18 cellular contexts compared by ENCODE assay signal in genomic region chr1:243281672-243282071, GRCh38. TPM values are rescaled to one million over a fixed set of nuclear protein-coding genes. Genes with fewer than 3 reads are reported as not detected.
DNase-seq lines count a peak whose midpoint lies in the region; ATAC-seq and TF ChIP-seq lines count a peak whose summit lies in the region.
"Had no signal": no experiment of that assay in that cellular context is flagged by ENCODE, and none has a peak within 500 bp of the region (broad histone marks: within the 10 kb centered on the region; RNA-seq: fewer than 3 reads in every experiment).

No MANE protein-coding gene starts in this region.

- H3K4me1 Mint-ChIP-seq in activated naive CD4-positive, alpha-beta T cell treated with anti-CD3 and anti-CD28 coated beads, Interleukin-2, amount 50 U/mL, for 24 hours = peaks cover 40% of the 10 kb centered on the region
- peaks cover 12% of the 10 kb centered on the region for H3K4me1 Mint-ChIP-seq in WTC11

- H4K12ac ChIP-seq in trophoblast cell (ENCODE audit: low read depth, low read length) = no peak overlapping the region

- no peak for TF ChIP-seq EP300 in stomach (IDR thresholded peaks at IDR 0.05)

- H3K4me1 ChIP-seq in trophoblast cell (ENCODE audit: control insufficient read depth in 1 of 2, insufficient read depth in 2 of 2, low read length in 2 of 2) = peaks cover 2 to 9% of the 10 kb centered on the region in 2 experiments
- H3K4me1 ChIP-seq in stomach = peaks cover 0 to 12% (median 0%) of the 10 kb centered on the region in 4 donors
- H3K4me1 ChIP-seq: BE2C had no signal

- no peak overlapping the region for H3K14ac ChIP-seq in trophoblast cell (ENCODE audit: low read length)

- H3K79me1 ChIP-seq in trophoblast cell (ENCODE audit: low read length) = peaks cover 9% of the 10 kb centered on the region

- peak overlapping the region; percentile 59 for H3K18ac ChIP-seq in trophoblast cell (ENCODE audit: low read length)

- H3K27me3 ChIP-seq in trophoblast cell (ENCODE audit: insufficient read depth, low read length) (no peaks in the 10 kb centered on the region), stomach (no peaks in the 10 kb centered on the region)
- H3K27me3 ChIP-seq: BE2C; BLaER1 treated with 17β-estradiol and CSF1 and Interleukin-3, amounts not matched to agents 10 nM and 100 nM had no signal

- TF ChIP-seq CTCF in WTC11 (IDR thresholded peaks at IDR 0.05) (no peak), stomach (IDR thresholded peaks at IDR 0.05) (no peak)

- no peak overlapping the region for H2BK120ac ChIP-seq in trophoblast cell (ENCODE audit: insufficient read depth, low read length, poor library complexity)

- no peak overlapping the region for H3K4me2 ChIP-seq in trophoblast cell (ENCODE audit: low read length)
- H3K4me2 ChIP-seq: BLaER1 treated with 17β-estradiol and CSF1 and Interleukin-3, amounts not matched to agents 10 nM and 100 nM; GM23338 had no signal

- no peak overlapping the region for H2AK5ac ChIP-seq in trophoblast cell (ENCODE audit: low read length)

- H2BK12ac ChIP-seq in trophoblast cell (ENCODE audit: low read length) = no peak overlapping the region

- no peak for DNase-seq in activated naive CD4-positive, alpha-beta T cell treated with anti-CD3 and anti-CD28 coated beads, Interleukin-2, amount 50 U/mL, for 72 hours (ENCODE audit: low spot score in 2 of 2)
- DNase-seq in WTC11 (ENCODE audit: low spot score) = no peak
- DNase-seq in trophoblast cell = no peak
- DNase-seq in stomach = no peak
- DNase-seq: BE2C; CD4-positive, alpha-beta T cell; CD8-positive, alpha-beta memory T cell; DMS53; DMS79 treated with DMSO at 0.1 percent for 48 hours; GF-D8; H9 had no signal

- H2BK5ac ChIP-seq in trophoblast cell (ENCODE audit: low read depth, low read length, poor library complexity) = no peak overlapping the region

- intact Hi-C loops in stomach (cut with DNase I; ENCODE audit: low total_unique reads) = no loop called here

- H3K9me3 ChIP-seq in trophoblast cell (ENCODE audit: insufficient read depth, low read depth, low read length) (no peaks in the 10 kb centered on the region), stomach (no peaks in the 10 kb centered on the region)
- H3K9me3 ChIP-seq: BE2C had no signal

- CTCF ChIA-PET in WTC11 (lab: Charles Lee) = no interaction called here

- peaks cover 30% of the 10 kb centered on the region for H3K36me3 Mint-ChIP-seq in activated naive CD4-positive, alpha-beta T cell treated with anti-CD3 and anti-CD28 coated beads, Interleukin-2, amount 50 U/mL, for 24 hours
- H3K36me3 Mint-ChIP-seq in activated naive CD4-positive, alpha-beta T cell treated with anti-CD3 and anti-CD28 coated beads, Interleukin-2, amount 50 U/mL, for 72 hours = peaks cover 20 to 28% of the 10 kb centered on the region in 2 donors
- 0 out of 2 replicates have a peak, but pooled peaks cover 3% of the 10 kb centered on the region for H3K36me3 Mint-ChIP-seq in WTC11

- POLR2A ChIA-PET in WTC11 (lab: Charles Lee) = no interaction called here

- no peak overlapping the region for H3K4ac ChIP-seq in trophoblast cell (ENCODE audit: low read depth, low read length)

- H3K36me3 ChIP-seq in trophoblast cell (ENCODE audit: control insufficient read depth in 1 of 2, insufficient read depth in 2 of 2, low read length in 2 of 2) (peaks cover 5 to 6% of the 10 kb centered on the region in 2 experiments), stomach (peaks cover 0 to 69% (median 56%) of the 10 kb centered on the region in 4 donors)

- peaks cover 2% of the 10 kb centered on the region for H3K79me2 ChIP-seq in trophoblast cell (ENCODE audit: control insufficient read depth, insufficient read depth, low read length, poor library complexity)

- ATAC-seq in activated naive CD4-positive, alpha-beta T cell treated with anti-CD3 and anti-CD28 coated beads, Interleukin-2, amount 50 U/mL, for 72 hours = no peak
- no peak for ATAC-seq in WTC11
- no peak for ATAC-seq in HG03457 (IDR thresholded peaks at IDR 0.05; ENCODE audit: unreplicated experiment)
- ATAC-seq: GM23338, HCT116 had no signal

- no CpG with 5 or more reads among the region's 5 CpGs for WGBS in trophoblast cell (ENCODE audit: extremely low coverage, insufficient coverage, insufficient read length)
- WGBS in stomach, 5 donors = 96 to 99% (median 98%) methylated on average over 5 of the region's 5 CpGs

- no peak overlapping the region for H3K4me3 ChIP-seq in trophoblast cell (ENCODE audit: low read depth, low read length)
- no peak overlapping the region for H3K4me3 ChIP-seq in stomach
- H3K4me3 ChIP-seq: BLaER1 treated with 17β-estradiol and CSF1 and Interleukin-3, amounts not matched to agents 10 nM and 100 nM; GM23338 had no signal

- H4K8ac ChIP-seq in trophoblast cell (ENCODE audit: low read depth, low read length) = no peak overlapping the region

- H3K23ac ChIP-seq in trophoblast cell (ENCODE audit: low read length) = no peak overlapping the region

- H3K4me3 Mint-ChIP-seq in activated naive CD4-positive, alpha-beta T cell treated with anti-CD3 and anti-CD28 coated beads, Interleukin-2, amount 50 U/mL, for 24 hours = no peak overlapping the region
- H3K4me3 Mint-ChIP-seq in WTC11 = no peak overlapping the region
- H3K4me3 Mint-ChIP-seq: CD14-positive monocyte; CD4-positive, alpha-beta T cell; CD8-positive, alpha-beta memory T cell; GM23338; H9 had no signal

- peak overlapping the region; percentile 14 for H3K27ac Mint-ChIP-seq in activated naive CD4-positive, alpha-beta T cell treated with anti-CD3 and anti-CD28 coated beads, Interleukin-2, amount 50 U/mL, for 24 hours
- H3K27ac Mint-ChIP-seq in activated naive CD4-positive, alpha-beta T cell treated with anti-CD3 and anti-CD28 coated beads, Interleukin-2, amount 50 U/mL, for 72 hours = no peak overlapping the region
- no peak overlapping the region for H3K27ac Mint-ChIP-seq in WTC11
- H3K27ac Mint-ChIP-seq: CD4-positive, alpha-beta T cell; CD8-positive, alpha-beta memory T cell; GM23338 had no signal

- no peak overlapping the region for H4K91ac ChIP-seq in trophoblast cell (ENCODE audit: low read depth, low read length)

- H3K9ac ChIP-seq in trophoblast cell (ENCODE audit: low read length) = no peak overlapping the region
- H3K9ac ChIP-seq: BLaER1 treated with 17β-estradiol and CSF1 and Interleukin-3, amounts not matched to agents 10 nM and 100 nM had no signal

- no peak overlapping the region for H2AFZ ChIP-seq in trophoblast cell (ENCODE audit: insufficient read depth, low read length, poor library complexity)
- H2AFZ ChIP-seq: GM23338 had no signal

- TF ChIP-seq POLR2A in stomach (IDR thresholded peaks at IDR 0.05) = no peak

- H3K9me3 Mint-ChIP-seq in activated naive CD4-positive, alpha-beta T cell treated with anti-CD3 and anti-CD28 coated beads, Interleukin-2, amount 50 U/mL, for 24 hours = peaks cover 5% of the 10 kb centered on the region
- H3K9me3 Mint-ChIP-seq in activated naive CD4-positive, alpha-beta T cell treated with anti-CD3 and anti-CD28 coated beads, Interleukin-2, amount 50 U/mL, for 72 hours = peaks cover 3 to 5% of the 10 kb centered on the region in 2 donors
- H3K9me3 Mint-ChIP-seq in WTC11 = 0 out of 2 replicates have a peak, but pooled peaks cover 3% of the 10 kb centered on the region
- H3K9me3 Mint-ChIP-seq: GM23338 had no signal

- H3K27me3 Mint-ChIP-seq in activated naive CD4-positive, alpha-beta T cell treated with anti-CD3 and anti-CD28 coated beads, Interleukin-2, amount 50 U/mL, for 24 hours = no peaks in the 10 kb centered on the region
- H3K27me3 Mint-ChIP-seq in WTC11 (ENCODE audit: low read depth) = no peaks in the 10 kb centered on the region
- H3K27me3 Mint-ChIP-seq: CD4-positive, alpha-beta T cell; CD8-positive, alpha-beta memory T cell had no signal

- H3K27ac ChIP-seq in trophoblast cell (ENCODE audit: low read depth, low read length) (no peak overlapping the region), stomach (no peak overlapping the region)
- H3K27ac ChIP-seq: 22Rv1; BLaER1 treated with 17β-estradiol and CSF1 and Interleukin-3, amounts not matched to agents 10 nM and 100 nM had no signal

TF ChIP-seq in WTC11, 78 proteins besides CTCF, POLR2A, EP300 and RAD21:
- TF ChIP-seq SP1 (CRISPR knock-in tag; conservative IDR thresholded peaks at IDR 0.05) (no peak), USF2 (CRISPR knock-in tag; IDR thresholded peaks at IDR 0.05) (no peak), ZNF121 (CRISPR knock-in tag; IDR thresholded peaks at IDR 0.05) (peak; percentile 91), NFYB (CRISPR knock-in tag; conservative IDR thresholded peaks at IDR 0.05; ENCODE audit: low read depth) (no peak), MLX (CRISPR knock-in tag; IDR thresholded peaks at IDR 0.05) (no peak), RORB (CRISPR knock-in tag; IDR thresholded peaks at IDR 0.05) (no peak)

RNA-seq across cellular contexts. Expression of gene SDCCAG8, which starts 25.8 kb away (rescaled TPM):
- total RNA-seq in activated naive CD4-positive, alpha-beta T cell treated with anti-CD3 and anti-CD28 coated beads, Interleukin-2, amount 50 U/mL, for 72 hours = 10 to 100 TPM; 30.1 to 37.3 TPM
- total RNA-seq in WTC11 (2021) (33.6 to 44.3 TPM (median 42.4 TPM) in 3 replicates), stomach (100 to 1,000 TPM in 1 of 5 donors, 10 to 100 TPM in 4; 19.6 to 184 (median 28.1) TPM)
- polyA plus RNA-seq in trophoblast cell (2013) = 19.6 and 20.8 TPM in 2 replicates
- polyA plus RNA-seq in stomach = 10 to 100 TPM; 16.3 to 24.9 (median 22.5) TPM

RNA-seq across cellular contexts. Expression of gene CEP170, which starts 26.6 kb away (rescaled TPM):
- total RNA-seq in activated naive CD4-positive, alpha-beta T cell treated with anti-CD3 and anti-CD28 coated beads, Interleukin-2, amount 50 U/mL, for 72 hours = 10 to 100 TPM; 51.9 to 72.9 TPM
- 89.6 to 94.7 TPM (median 90.3 TPM) in 3 replicates for total RNA-seq in WTC11 (2021)
- 49.0 and 50.2 TPM in 2 replicates for polyA plus RNA-seq in trophoblast cell (2013)
- total RNA-seq in stomach = 10 to 100 TPM in 4 of 5 donors, under 1 TPM in 1; 0.87 to 71.0 (median 20.9) TPM
- 1 to 10 TPM; 5.0 to 6.1 (median 5.7) TPM for polyA plus RNA-seq in stomach
